Comparison of ENCODE assay signal across 1 cellular context in genomic region chr5:119311688-119312087, GRCh38.
A peak's percentile ranks its signal among the peaks of the same experiment; 100 is the strongest.
TF ChIP-seq lines count a peak whose summit lies in the region.

No MANE protein-coding gene starts in this region.

TF ChIP-seq in K562, 482 proteins besides CTCF, POLR2A, EP300 and RAD21 (continued from another document):
- TF ChIP-seq HMBOX1 (IDR thresholded peaks at IDR 0.05) = peak; percentile 64
- TF ChIP-seq TRIM24 (IDR thresholded peaks at IDR 0.05) = no peak
